19 cellular contexts compared by ENCODE assay signal in the genomic region with DNA sequence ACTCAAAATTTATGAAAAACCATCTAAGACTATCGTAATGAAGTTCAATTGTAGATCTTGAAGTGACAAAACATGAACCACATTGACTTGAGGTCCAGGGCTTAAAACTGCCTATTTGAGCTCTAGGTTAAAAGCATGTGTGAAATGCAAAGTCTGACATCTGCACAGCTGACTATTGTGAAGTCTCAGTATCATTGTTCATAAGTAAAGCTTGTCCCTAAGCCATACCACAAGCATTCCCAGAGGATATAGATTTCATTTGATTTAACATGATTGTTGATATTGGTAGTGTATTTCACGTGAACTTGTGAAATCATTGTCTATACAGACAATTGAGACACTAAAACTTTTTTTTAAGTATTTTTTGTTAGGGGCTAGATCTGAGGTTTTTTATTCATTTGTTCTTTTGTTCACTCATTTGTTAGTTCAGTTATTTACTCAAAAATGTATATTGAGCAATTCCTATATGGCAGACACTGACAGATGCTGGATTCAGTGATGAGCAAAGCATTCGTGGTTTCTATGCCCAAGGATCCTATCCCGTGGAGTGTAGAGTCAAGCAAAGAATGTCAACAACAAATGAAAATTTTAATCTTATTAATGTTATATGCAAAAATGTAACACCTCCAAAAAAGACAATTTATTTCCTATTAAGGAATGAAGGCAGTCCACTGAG.
A peak's percentile ranks its signal among the peaks of the same experiment; 100 is the strongest.
DNase-seq lines count a peak whose midpoint lies in the region; ATAC-seq and TF ChIP-seq lines count a peak whose summit lies in the region.
"Had no signal": no experiment of that assay in that cellular context is flagged by ENCODE, and none has a peak within 500 bp of the region (broad histone marks: within the 10 kb centered on the region; RNA-seq: fewer than 3 reads in every experiment).

No MANE protein-coding gene starts in this region.

- no peaks in the 10 kb centered on the region for H4K20me1 ChIP-seq in KMS-11 (ENCODE audit: insufficient read depth)

- no peak overlapping the region for H3K4me3 Mint-ChIP-seq in activated naive CD8-positive, alpha-beta T cell treated with anti-CD3 and anti-CD28 coated beads, Interleukin-2, amount 50 U/mL, for 24 hours

- POLR2A ChIA-PET in GM10248 (lab: Yijun Ruan, JAX) = no interaction called here

- peaks cover 66% of the 10 kb centered on the region for H3K4me1 ChIP-seq in KMS-11 (ENCODE audit: low read depth, poor library complexity, severe bottlenecking)
- peaks cover 18% of the 10 kb centered on the region for H3K4me1 ChIP-seq in psoas muscle

- 94 to 96% (median 96%) methylated on average over 4 of the region's 4 CpGs for WGBS in psoas muscle, 3 donors

- no peak overlapping the region for H2AFZ ChIP-seq in KMS-11 (ENCODE audit: low read depth)

- H3K9ac ChIP-seq in KMS-11 = no peak overlapping the region

- H3K9me3 ChIP-seq in psoas muscle = no peaks in the 10 kb centered on the region
- H3K9me3 ChIP-seq: SK-N-SH had no signal

- no peak overlapping the region for H3K27ac Mint-ChIP-seq in activated naive CD8-positive, alpha-beta T cell treated with anti-CD3 and anti-CD28 coated beads, Interleukin-2, amount 50 U/mL, for 24 hours

- H3K79me2 ChIP-seq in KMS-11 (ENCODE audit: insufficient read depth, low read depth) = no peaks in the 10 kb centered on the region

- no peaks in the 10 kb centered on the region for H3K27me3 Mint-ChIP-seq in activated naive CD8-positive, alpha-beta T cell treated with anti-CD3 and anti-CD28 coated beads, Interleukin-2, amount 50 U/mL, for 24 hours

- H3K4me3 ChIP-seq in KMS-11 (IDR thresholded peaks at IDR 0.05; ENCODE audit: insufficient read depth, low read depth, low read length) = no peak overlapping the region
- H3K4me3 ChIP-seq in psoas muscle = no peak overlapping the region

- no peak for TF ChIP-seq CTCF in KMS-11 (conservative IDR thresholded peaks at IDR 0.05; ENCODE audit: low read depth, low read length)
- no peak for TF ChIP-seq CTCF in psoas muscle (IDR thresholded peaks at IDR 0.05)
- no peak for TF ChIP-seq CTCF in GM10248 (IDR thresholded peaks at IDR 0.05; ENCODE audit: control extremely low read depth, extremely low read depth, low read depth, missing control alignments)

- H3K9me3 Mint-ChIP-seq in activated naive CD8-positive, alpha-beta T cell treated with anti-CD3 and anti-CD28 coated beads, Interleukin-2, amount 50 U/mL, for 24 hours = no peaks in the 10 kb centered on the region

- H3K27me3 ChIP-seq in KMS-11 (ENCODE audit: insufficient read depth, low read depth) (no peaks in the 10 kb centered on the region), psoas muscle (ENCODE audit: insufficient read depth in 3 of 3, low read length in 2 of 3) (no peaks in the 10 kb centered on the region)

- H3K27ac ChIP-seq in KMS-11 = peak overlapping the region; percentile 70; the same call in 1 of the 2 replicates
- H3K27ac ChIP-seq in psoas muscle = peak overlapping the region; percentile 48

- no peaks in the 10 kb centered on the region for H3K36me3 ChIP-seq in KMS-11 (ENCODE audit: insufficient read depth)
- no peaks in the 10 kb centered on the region for H3K36me3 ChIP-seq in psoas muscle (ENCODE audit: insufficient read depth in 1 of 2, low read depth in 1 of 2)

- ATAC-seq in psoas muscle (no peak), HG02981 (IDR thresholded peaks at IDR 0.05; ENCODE audit: unreplicated experiment) (no peak)
- no peak for ATAC-seq in activated naive CD8-positive, alpha-beta T cell treated with anti-CD3 and anti-CD28 coated beads, Interleukin-2, amount 50 U/mL, for 24 hours
- ATAC-seq: HCT116, HepG2 had no signal

- no peaks in the 10 kb centered on the region for H3K36me3 Mint-ChIP-seq in activated naive CD8-positive, alpha-beta T cell treated with anti-CD3 and anti-CD28 coated beads, Interleukin-2, amount 50 U/mL, for 24 hours (ENCODE audit: low read depth)

- H3K4me1 Mint-ChIP-seq in activated naive CD8-positive, alpha-beta T cell treated with anti-CD3 and anti-CD28 coated beads, Interleukin-2, amount 50 U/mL, for 24 hours = peaks cover 8% of the 10 kb centered on the region

- intact Hi-C loops in psoas muscle (cut with DNase I) = no loop called here

- CTCF ChIA-PET in GM10248 (lab: Yijun Ruan, JAX) = interaction anchor here (1.2 kb wide), 1 partner anchor 11 kb away, joined by 4 read pairs; no protein-coding TSS in a partner anchor

- peak overlapping the region; percentile 90 for H3K4me2 ChIP-seq in KMS-11
- H3K4me2 ChIP-seq: SK-N-SH had no signal

- DNase-seq in EH (ENCODE audit: low read depth) (peak; percentile 21), fibroblast of gingiva (ENCODE audit: low read depth) (peak; percentile 73), psoas muscle (no peak), GM10248 (ENCODE audit: extremely low spot score) (no peak)
- no peak for DNase-seq in activated naive CD8-positive, alpha-beta T cell treated with anti-CD3 and anti-CD28 coated beads, Interleukin-2, amount 50 U/mL, for 24 hours
- DNase-seq: ACHN, COR-L47, DMS153, MM.1S, NCI-H1092 treated with DMSO at 0.1 percent for 48 hours, NCI-H2081 treated with DMSO at 0.1 percent for 48 hours, NCI-H226, NCI-H526, Right ventricle myocardium superior, SK-N-SH had no signal

Comparison
In these comparisons a context has a peak if more than half of its experiments do, and no peak if none do; other contexts are left out.
1. DNase-seq: peak in EH (single experiment) and fibroblast of gingiva (single experiment); none in psoas muscle (0 of 2), activated naive CD8-positive, alpha-beta T cell treated with anti-CD3 and anti-CD28 coated beads, Interleukin-2, amount 50 U/mL, for 24 hours (single experiment) and GM10248 (single experiment).